9 cellular contexts compared by ENCODE assay signal in the genomic region with DNA sequence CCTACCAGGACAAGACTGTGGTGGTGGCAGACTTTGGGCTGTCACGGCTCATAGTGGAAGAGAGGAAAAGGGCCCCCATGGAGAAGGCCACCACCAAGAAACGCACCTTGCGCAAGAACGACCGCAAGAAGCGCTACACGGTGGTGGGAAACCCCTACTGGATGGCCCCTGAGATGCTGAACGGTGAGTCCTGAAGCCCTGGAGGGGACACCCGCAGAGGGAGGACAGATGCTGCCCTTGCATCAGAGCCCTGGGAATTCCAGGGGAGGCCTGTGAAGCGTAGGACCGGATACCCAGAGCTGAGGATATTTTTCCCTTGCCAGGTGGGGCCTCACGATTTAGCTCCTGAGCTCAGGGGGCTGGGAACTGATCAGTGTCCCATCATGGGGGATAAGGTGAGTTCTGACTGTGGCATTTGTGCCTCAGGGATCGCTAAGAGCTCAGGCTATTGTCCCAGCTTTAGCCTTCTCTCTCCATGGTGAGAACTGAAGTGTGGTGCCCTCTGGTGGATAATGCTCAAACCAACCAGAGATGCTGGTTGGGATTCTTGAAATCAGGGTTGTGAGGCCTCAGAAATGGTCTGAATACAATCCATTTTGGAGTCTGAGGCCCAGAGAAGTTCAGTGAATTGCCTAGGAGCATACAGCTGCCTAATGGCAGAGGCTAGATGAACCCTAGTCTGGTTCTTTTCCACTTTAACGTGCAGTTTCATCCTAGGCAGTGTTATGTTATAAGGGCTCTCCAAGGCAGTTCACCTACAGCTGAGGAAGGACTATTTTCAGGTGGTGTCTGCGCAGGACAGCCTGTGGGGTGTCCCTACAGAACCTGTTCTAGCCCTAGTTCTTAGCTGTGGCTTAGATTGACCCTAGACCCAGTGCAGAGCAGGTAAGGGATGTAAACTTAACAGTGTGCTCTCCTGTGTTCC. TPM values are rescaled to one million over a fixed set of nuclear protein-coding genes. Genes with fewer than 3 reads are reported as not detected.
A peak's percentile ranks its signal among the peaks of the same experiment; 100 is the strongest.
DNase-seq lines count a peak whose midpoint lies in the region; ATAC-seq and TF ChIP-seq lines count a peak whose summit lies in the region.
"Had no signal": no experiment of that assay in that cellular context is flagged by ENCODE, and none has a peak within 500 bp of the region (broad histone marks: within the 10 kb centered on the region; RNA-seq: fewer than 3 reads in every experiment).

No MANE protein-coding gene starts in this region.

- no peak overlapping the region for H3K27ac ChIP-seq in mammary epithelial cell (ENCODE audit: insufficient read depth, low read depth, low read length)

- DNase-seq in DMS 273 (lab: John Stamatoyannopoulos, UW; ENCODE audit: unreplicated experiment), result peak; percentile 60
- DNase-seq in DMS 273 treated with DMSO at 0.1 percent for 48 hours (lab: John Stamatoyannopoulos, UW), result no peak
- DNase-seq in LoVo (ENCODE audit: low spot score), result peak; percentile 42
- peak in 1 of 3 donors; percentile 34 for DNase-seq in T-helper 17 cell
- peak; percentile 47 for DNase-seq in mammary epithelial cell
- DNase-seq in iris pigment epithelial cell (ENCODE audit: low read depth), result peak; percentile 56
- peak in 1 of 2 donors; percentile 62 for DNase-seq in stimulated activated effector memory CD8-positive, alpha-beta T cell treated with anti-CD3 and anti-CD28 coated beads, Interleukin-12 subunit alpha, Interleukin-12 subunit beta, amount 100 ng/mL, for 72 hours (ENCODE audit: low spot score in 2 of 2)
- DNase-seq in occipital lobe (lab: John Stamatoyannopoulos, UW), result no peak

- H3K9me3 ChIP-seq in T-helper 17 cell (ENCODE audit: control insufficient read depth, low read length, poor library complexity, severe bottlenecking), result no peaks in the 10 kb centered on the region
- H3K9me3 ChIP-seq in mammary epithelial cell (replicated peaks; ENCODE audit: insufficient read depth, low read length), result no peaks in the 10 kb centered on the region

- intact Hi-C loops in mammary epithelial cell (cut with micrococcal nuclease), result loop anchor here (1.0 to 2.0 kb wide), 4 partner anchors 18 to 165 kb away; partner anchors contain the start of genes LIMK2, RNF185 and SELENOM

- TF ChIP-seq CTCF in mammary epithelial cell (conservative IDR thresholded peaks at IDR 0.05 in 1 of 2, IDR thresholded peaks at IDR 0.05 in 1 of 2; ENCODE audit: extremely low read depth in 1 of 2, insufficient read depth in 1 of 2, low read depth in 1 of 2, low read length in 2 of 2), result peak; percentile 62 to 76

- dilution Hi-C loops in mammary epithelial cell (cut with HindIII; ENCODE audit: low sequenced_read_pairs), result no loop called here

- H3K4me3 Mint-ChIP-seq in T-helper 17 cell, result no peak overlapping the region
- no peak overlapping the region for H3K4me3 Mint-ChIP-seq in stimulated activated effector memory CD8-positive, alpha-beta T cell treated with anti-CD3 and anti-CD28 coated beads, Interleukin-12 subunit alpha, Interleukin-12 subunit beta, amount 100 ng/mL, for 72 hours
- H3K4me3 Mint-ChIP-seq: dendritic cell treated with granulocyte-macrophage colony-stimulating factor and Interleukin-4, amounts not matched to agents 40 ng/mL and 50 ng/mL, for 4 days had no signal

- no peaks in the 10 kb centered on the region for H3K4me1 ChIP-seq in mammary epithelial cell (ENCODE audit: insufficient read depth, low read length)

- ATAC-seq in T-helper 17 cell, result peak; percentile 71
- ATAC-seq in stimulated activated effector memory CD8-positive, alpha-beta T cell treated with anti-CD3 and anti-CD28 coated beads, Interleukin-12 subunit alpha, Interleukin-12 subunit beta, amount 100 ng/mL, for 72 hours, result peak; percentile 75

- peaks cover 14% of the 10 kb centered on the region for H3K79me2 ChIP-seq in mammary epithelial cell (ENCODE audit: insufficient read depth, low read length)

- no peak overlapping the region for H3K9ac ChIP-seq in mammary epithelial cell (ENCODE audit: insufficient read depth, low read length)

- peaks cover 39% of the 10 kb centered on the region for H3K4me1 Mint-ChIP-seq in T-helper 17 cell
- peaks cover 24% of the 10 kb centered on the region for H3K4me1 Mint-ChIP-seq in stimulated activated effector memory CD8-positive, alpha-beta T cell treated with anti-CD3 and anti-CD28 coated beads, Interleukin-12 subunit alpha, Interleukin-12 subunit beta, amount 100 ng/mL, for 72 hours

- peaks cover 36% of the 10 kb centered on the region for H3K36me3 ChIP-seq in mammary epithelial cell (ENCODE audit: insufficient read depth, low read length)

- in situ Hi-C loops in mammary epithelial cell (cut with MboI; ENCODE audit: low sequenced_read_pairs in 2 of 2), result no loop called here

- CTCF ChIA-PET in mammary epithelial cell (lab: Charles Lee; ENCODE audit: low non-redundant PET), result interaction anchor here (0.5 to 1.0 kb wide), 6 partner anchors 16 to 113 kb away, joined by 3 to 8 read pairs (median 4); partner anchors contain the start of gene RNF185

- H3K9me3 Mint-ChIP-seq in stimulated activated effector memory CD8-positive, alpha-beta T cell treated with anti-CD3 and anti-CD28 coated beads, Interleukin-12 subunit alpha, Interleukin-12 subunit beta, amount 100 ng/mL, for 72 hours, result no peaks in the 10 kb centered on the region
- H3K9me3 Mint-ChIP-seq: dendritic cell treated with granulocyte-macrophage colony-stimulating factor and Interleukin-4, amounts not matched to agents 40 ng/mL and 50 ng/mL, for 4 days had no signal

- H3K4me3 ChIP-seq in mammary epithelial cell (replicated peaks in 1 of 3; ENCODE audit: insufficient read depth in 1 of 3, low read depth in 2 of 3, low read length in 3 of 3), result no peak overlapping the region

- no peak overlapping the region for H3K4me2 ChIP-seq in mammary epithelial cell (ENCODE audit: insufficient read depth, low read depth, low read length)

- H4K20me1 ChIP-seq in mammary epithelial cell (ENCODE audit: insufficient read depth, low read length), result no peaks in the 10 kb centered on the region

- WGBS in mammary epithelial cell (ENCODE audit: low coverage, missing lambda C conversion rate), result 45% methylated on average over 11 of the region's 15 CpGs

- H2AFZ ChIP-seq in mammary epithelial cell (ENCODE audit: low read depth, low read length), result no peak overlapping the region

- BruUV-seq in mammary epithelial cell (replicated peaks; lab: Mats Ljungman, UMichigan), result no TSS peak

- H3K27me3 ChIP-seq in mammary epithelial cell (ENCODE audit: insufficient read depth, low read length), result no peaks in the 10 kb centered on the region

- H3K36me3 Mint-ChIP-seq in T-helper 17 cell (ENCODE audit: low read depth), result peaks cover 16% of the 10 kb centered on the region
- peaks cover 55% of the 10 kb centered on the region for H3K36me3 Mint-ChIP-seq in stimulated activated effector memory CD8-positive, alpha-beta T cell treated with anti-CD3 and anti-CD28 coated beads, Interleukin-12 subunit alpha, Interleukin-12 subunit beta, amount 100 ng/mL, for 72 hours

- no peaks in the 10 kb centered on the region for H3K27me3 Mint-ChIP-seq in T-helper 17 cell
- H3K27me3 Mint-ChIP-seq: dendritic cell treated with granulocyte-macrophage colony-stimulating factor and Interleukin-4, amounts not matched to agents 40 ng/mL and 50 ng/mL, for 4 days had no signal

- H3K27ac Mint-ChIP-seq in T-helper 17 cell, result peak overlapping the region; percentile 94
- H3K27ac Mint-ChIP-seq in stimulated activated effector memory CD8-positive, alpha-beta T cell treated with anti-CD3 and anti-CD28 coated beads, Interleukin-12 subunit alpha, Interleukin-12 subunit beta, amount 100 ng/mL, for 72 hours, result peak overlapping the region; percentile 29
- H3K27ac Mint-ChIP-seq: dendritic cell treated with granulocyte-macrophage colony-stimulating factor and Interleukin-4, amounts not matched to agents 40 ng/mL and 50 ng/mL, for 4 days had no signal

RNA-seq across cellular contexts. Expression of gene PIK3IP1, which starts 19.5 kb away (rescaled TPM):
- total RNA-seq in T-helper 17 cell (100 to 1,000 TPM; 388 to 426 TPM), mammary epithelial cell (10 to 100 TPM in 1 of 2 donors, 1 to 10 TPM in 1; 2.9 to 14.2 TPM), occipital lobe (23.2 TPM)
- 2.8 TPM for polyA plus RNA-seq in mammary epithelial cell
- polyA minus RNA-seq in mammary epithelial cell, result 0.31 TPM

Comparison
In these comparisons a context has a peak if more than half of its experiments do, and no peak if none do; other contexts are left out.
1. DNase-seq: peak in DMS 273 (single experiment), LoVo (single experiment), mammary epithelial cell (single experiment) and iris pigment epithelial cell (single experiment); none in DMS 273 treated with DMSO at 0.1 percent for 48 hours (single experiment) and occipital lobe (single experiment).
2. RNA of gene PIK3IP1, which starts 19.5 kb away (total RNA-seq): 388 to 426 TPM in T-helper 17 cell; 23.2 TPM in occipital lobe (single experiment) and 2.9 to 14.2 TPM in mammary epithelial cell; every median in the first group is over 10 times any median in the second.